In genomic region chr11:79727221-79727620, GRCh38 we compare ENCODE assay signal across 21 cellular contexts.
"Had no signal": no experiment of that assay in that cellular context is flagged by ENCODE, and none has a peak within 500 bp of the region (broad histone marks: within the 10 kb centered on the region; RNA-seq: fewer than 3 reads in every experiment).

No MANE protein-coding gene starts in this region.

- ATAC-seq: HepG2, Panc1, SK-N-SH treated with all-trans-retinoic acid at 6 μM for 48 hours had no signal

- H3K36me3 ChIP-seq: MG63, SJCRH30 had no signal

- DNase-seq: IMR-90, Karpas-422, KG1, MG63, NCI-H1092, NCI-H1105 treated with DMSO at 0.1 percent for 48 hours, NCI-H1417 treated with DMSO at 0.1 percent for 48 hours, NCI-H146, NCI-H1694 treated with DMSO at 0.1 percent for 48 hours, NCI-H1930, NCI-H2081, NCI-H2107, NCI-H2227 treated with DMSO at 0.1 percent for 48 hours, NCI-H524, NCI-H748 treated with DMSO at 0.1 percent for 48 hours, SHP77 treated with DMSO at 0.1 percent for 48 hours, SJCRH30 had no signal

- H3K27me3 ChIP-seq: MG63, SJCRH30 had no signal

- H3K9me3 ChIP-seq: MG63, SJCRH30 had no signal

- H3K27ac ChIP-seq: RWPE1, SJCRH30 had no signal

- H3K4me1 ChIP-seq: SJCRH30 had no signal

- H3K4me3 ChIP-seq: MG63, SJCRH30 had no signal
